ENCODE assay signal across 15 cellular contexts in the genomic region with DNA sequence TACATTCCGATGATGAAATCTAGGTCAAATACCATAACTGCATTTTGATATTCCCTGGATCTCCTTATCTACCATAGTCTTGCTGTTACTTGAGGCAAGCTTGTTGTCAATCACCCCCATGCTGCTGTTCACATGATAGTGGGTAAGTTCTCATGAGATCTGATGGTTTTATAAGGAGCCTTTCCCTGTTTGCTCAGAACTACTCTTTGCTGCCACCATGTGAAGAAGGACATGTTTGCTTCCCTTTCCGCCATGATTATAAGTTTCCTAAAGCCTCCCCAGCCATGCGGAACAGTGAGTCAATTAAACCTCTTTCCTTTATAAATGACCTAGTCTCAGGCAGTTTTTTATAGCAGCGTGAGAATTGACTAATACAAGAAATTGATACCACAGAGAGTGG.
DNase-seq lines count a peak whose midpoint lies in the region; ATAC-seq lines count a peak whose summit lies in the region.
"Had no signal": no experiment of that assay in that cellular context is flagged by ENCODE, and none has a peak within 500 bp of the region (broad histone marks: within the 10 kb centered on the region; RNA-seq: fewer than 3 reads in every experiment).

No MANE protein-coding gene starts in this region.

- in situ Hi-C loops in Caki2 (cut with HindIII; ENCODE audit: low pct_unique_long_range_greater_than_20kb, low sequenced_read_pairs): no loop called here

- ATAC-seq in HG03460 (IDR thresholded peaks at IDR 0.05; ENCODE audit: unreplicated experiment): no peak
- ATAC-seq: left lung, Panc1 had no signal

- DNase-seq in Caki2 (ENCODE audit: low read depth) (peak; percentile 43), ELF-1 (ENCODE audit: low read depth, low spot score) (peak; percentile 23), NCI-H69 (lab: John Stamatoyannopoulos, UW) (peak; percentile 57), fibroblast of gingiva (ENCODE audit: low read depth) (peak; percentile 33)
- DNase-seq in activated CD4-positive, alpha-beta T cell treated with anti-CD3 and anti-CD28 coated beads for 1 hour: no peak
- no peak for DNase-seq in activated naive CD4-positive, alpha-beta T cell treated with anti-CD3 and anti-CD28 coated beads, Interleukin-2, amount 50 U/mL, for 16 hours
- DNase-seq: activated gamma-delta T cell, hypothalamus, left lung, NCI-H2171 treated with DMSO at 0.1 percent for 48 hours, posterior cingulate gyrus, spleen, T-helper 1 cell had no signal

Comparison
In these comparisons a context has a peak if more than half of its experiments do, and no peak if none do; other contexts are left out.
1. DNase-seq: peak in Caki2 (single experiment), ELF-1 (single experiment), NCI-H69 (single experiment) and fibroblast of gingiva (single experiment); none in activated CD4-positive, alpha-beta T cell treated with anti-CD3 and anti-CD28 coated beads for 1 hour (single experiment) and activated naive CD4-positive, alpha-beta T cell treated with anti-CD3 and anti-CD28 coated beads, Interleukin-2, amount 50 U/mL, for 16 hours (single experiment).